8 cellular contexts compared by ENCODE assay signal in the genomic region with DNA sequence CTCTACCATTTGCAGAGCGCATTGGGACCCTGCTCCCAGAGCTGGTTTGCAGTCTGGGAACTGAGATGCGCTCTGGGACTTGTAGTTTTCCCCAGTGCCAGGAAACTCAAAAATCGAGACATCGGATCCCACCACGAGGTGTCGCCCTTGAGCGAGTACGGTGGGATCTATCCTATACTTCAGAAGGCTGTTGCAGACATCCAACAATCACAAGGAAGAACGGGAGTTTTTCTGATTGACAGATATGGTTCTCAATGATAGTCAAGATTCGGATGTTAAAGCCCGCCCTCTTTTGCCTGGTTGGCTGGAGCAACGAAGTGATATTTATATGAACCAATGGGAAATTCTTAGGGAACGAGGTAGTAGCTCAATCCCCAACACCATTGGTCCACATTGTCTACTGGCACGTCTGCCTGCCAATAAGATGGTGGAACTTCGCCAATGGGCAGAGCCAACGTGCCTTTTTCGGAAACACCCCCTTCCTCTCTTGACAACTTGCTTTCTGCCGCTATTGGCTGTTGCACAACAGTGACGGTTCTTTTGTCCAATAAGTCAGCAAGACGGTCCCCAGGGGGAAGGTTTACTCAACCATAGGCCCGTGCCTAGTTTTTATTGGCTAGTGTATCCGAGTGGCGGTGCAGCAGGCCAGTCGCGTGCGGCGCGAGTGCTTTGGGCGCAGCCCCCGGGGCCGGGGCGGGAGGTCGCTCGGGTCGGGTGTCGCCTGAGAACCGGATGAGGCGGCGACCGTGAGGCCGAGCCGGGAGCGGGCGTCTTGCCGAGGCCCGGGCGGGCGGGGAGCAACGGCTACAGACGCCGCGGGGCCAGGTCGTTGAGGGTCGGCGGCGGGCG. TPM values are rescaled to one million over a fixed set of nuclear protein-coding genes. Genes with fewer than 3 reads are reported as not detected.
A peak's percentile ranks its signal among the peaks of the same experiment; 100 is the strongest.
DNase-seq lines count a peak whose midpoint lies in the region; ATAC-seq and TF ChIP-seq lines count a peak whose summit lies in the region.

TSS of gene DNM2 (plus strand) at position 724 of the 849 bp plus-strand sequence. CDS start 164 bp downstream, outside the sequence.

- POLR2A ChIA-PET in OCI-LY7 (lab: Charles Lee): interaction anchor here (0.5 to 1.6 kb wide), 9 partner anchors 9 to 878 kb away, joined by 3 to 11 read pairs (median 3); partner anchors contain the start of gene TMED1

- H3K9me3 ChIP-seq in OCI-LY7 (ENCODE audit: low read length): no peaks in the 10 kb centered on the region
- H3K9me3 ChIP-seq in mononuclear cell (ENCODE audit: low read depth, low read length): no peaks in the 10 kb centered on the region

- H3K4me3 ChIP-seq in OCI-LY7 (ENCODE audit: low read depth, low read length, poor library complexity, severe bottlenecking) (peak within 1 kb of the TSS; percentile 94), mononuclear cell (ENCODE audit: low read length) (peak within 1 kb of the TSS; percentile 97)

- H3K36me3 ChIP-seq in OCI-LY7 (ENCODE audit: insufficient read depth, low read length): peaks cover 33% of the 10 kb centered on the region

- CTCF ChIA-PET in OCI-LY7 (lab: Charles Lee; ENCODE audit: unreplicated experiment): interaction anchor here (1.0 to 1.6 kb wide), 3 partner anchors 60 to 147 kb away, joined by 4 to 7 read pairs (median 4); no protein-coding TSS in a partner anchor

- peak within 1 kb of the TSS; percentile 52; the same call in 1 of the 2 replicates for H2AFZ ChIP-seq in OCI-LY7 (ENCODE audit: low read length)

- no peaks in the 10 kb centered on the region for H3K9me2 ChIP-seq in OCI-LY7 (ENCODE audit: insufficient read depth, low read length)

- TF ChIP-seq CTCF in OCI-LY7 (conservative IDR thresholded peaks at IDR 0.05; ENCODE audit: low read length): peak; percentile 93

- BruUV-seq in OCI-LY7 (replicated peaks; lab: Mats Ljungman, UMichigan): no TSS peak

- no peaks in the 10 kb centered on the region for H3K27me3 ChIP-seq in mononuclear cell (ENCODE audit: insufficient read depth, low read length)

- intact Hi-C loops in OCI-LY7 (cut with micrococcal nuclease; ENCODE audit: unreplicated experiment): loop anchor here (1.0 kb wide), 6 partner anchors 42 to 147 kb away; no protein-coding TSS in a partner anchor

- peak within 1 kb of the TSS; percentile 66 for H3K27ac ChIP-seq in OCI-LY7 (ENCODE audit: low read depth, low read length, poor library complexity, severe bottlenecking)

- peaks cover 15% of the 10 kb centered on the region for H4K20me1 ChIP-seq in OCI-LY7 (ENCODE audit: insufficient read depth, low read length)

- ATAC-seq in GM21515 (IDR thresholded peaks at IDR 0.05; ENCODE audit: unreplicated experiment): peak; percentile 80

- DNase-seq in DMS 273 (lab: John Stamatoyannopoulos, UW; ENCODE audit: unreplicated experiment): peak; percentile 100
- DNase-seq in HuH-7.5 (ENCODE audit: low spot score): peak; percentile 98
- DNase-seq in OCI-LY7 (ENCODE audit: low spot score): peak; percentile 100
- peak; percentile 97 for DNase-seq in activated T-cell treated with anti-CD3 and anti-CD28 coated beads for 24 hours (ENCODE audit: low read depth)
- DNase-seq in epidermal melanocyte (ENCODE audit: insufficient read length, low spot score): peak; percentile 99
- DNase-seq in stimulated activated CD8-positive, alpha-beta memory T cell treated with anti-CD3 and anti-CD28 coated beads, Interleukin-4, amount 100 ng/mL, for 24 hours (ENCODE audit: low read depth): peak; percentile 93

- H3K4me2 ChIP-seq in OCI-LY7 (ENCODE audit: low read length): peak within 1 kb of the TSS; percentile 87

- H3K79me2 ChIP-seq in OCI-LY7 (ENCODE audit: insufficient read depth, low read depth, low read length): peaks cover 44% of the 10 kb centered on the region

- H3K4me1 ChIP-seq in OCI-LY7 (ENCODE audit: insufficient read depth, low read length, poor library complexity, severe bottlenecking) (peaks cover 13% of the 10 kb centered on the region), mononuclear cell (ENCODE audit: insufficient read depth, low read length) (peaks cover 41% of the 10 kb centered on the region)

RNA-seq across cellular contexts. Expression of gene DNM2, which starts in this region (rescaled TPM):
- total RNA-seq in OCI-LY7 (2014; rRNA removed; shearing (Covaris generic)): 108 and 139 TPM in 2 replicates
- total RNA-seq in OCI-LY7 (2022) (165 and 180 TPM in 2 replicates), mononuclear cell (149 TPM)

Comparison
In these comparisons a context has a peak if more than half of its experiments do, and no peak if none do; other contexts are left out.
1. Peak in every context shown above with its lines: DNase-seq, ATAC-seq, H3K4me3 ChIP-seq and H3K27ac ChIP-seq.